In the genomic region with DNA sequence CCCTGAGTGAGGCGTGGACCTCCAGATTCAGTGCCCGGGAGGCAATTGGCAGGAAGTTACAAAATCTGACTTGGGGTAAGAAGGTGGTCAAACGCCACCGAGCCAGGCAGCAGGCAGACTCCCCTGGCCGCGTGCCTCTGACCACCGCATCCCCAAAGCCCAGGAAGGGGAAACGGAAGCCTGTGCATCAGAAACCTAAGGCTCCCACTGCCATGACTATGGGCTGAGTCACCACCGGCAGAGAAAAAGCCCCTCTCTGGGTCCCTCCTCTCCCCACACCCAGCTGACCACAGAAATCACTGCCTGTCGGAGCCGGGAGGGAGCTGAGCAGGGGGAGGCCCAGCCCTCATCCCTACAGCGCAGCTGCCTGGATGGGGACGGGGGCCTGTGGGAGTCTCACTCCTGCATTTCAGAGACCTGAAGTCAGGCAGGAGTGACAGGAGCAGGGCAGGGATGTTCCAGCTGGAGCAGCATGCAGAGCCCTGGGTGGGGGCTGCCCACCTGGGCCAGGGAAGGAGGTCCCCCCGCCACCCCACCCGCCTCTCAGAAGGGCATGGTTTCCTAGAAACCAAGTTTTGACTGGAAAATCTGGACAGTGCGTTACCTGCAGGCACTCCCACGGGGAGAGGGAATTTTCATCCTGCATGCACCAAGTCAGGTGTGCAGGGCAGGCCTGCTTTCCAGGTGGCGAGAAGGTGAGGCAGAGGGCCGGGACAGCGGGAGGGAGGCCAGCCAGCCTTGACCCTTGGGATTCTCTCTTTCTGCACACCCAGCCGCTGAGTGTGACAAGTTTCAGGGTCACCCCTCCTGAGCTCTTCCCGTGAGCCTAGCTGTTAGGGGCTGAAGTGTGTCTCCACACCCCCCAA, we compare ENCODE assay signal across 9 cellular contexts.
DNase-seq lines count a peak whose midpoint lies in the region; ATAC-seq, FAIRE-seq and TF ChIP-seq lines count a peak whose summit lies in the region.
"Had no signal": no experiment of that assay in that cellular context is flagged by ENCODE, and none has a peak within 500 bp of the region (broad histone marks: within the 10 kb centered on the region; RNA-seq: fewer than 3 reads in every experiment).

No MANE protein-coding gene starts in this region.

- TF ChIP-seq CTCF in gastrocnemius medialis (IDR thresholded peaks at IDR 0.05 in 4 of 5, conservative IDR thresholded peaks at IDR 0.05 in 1 of 5) = no peak

- H3K4me1 ChIP-seq in gastrocnemius medialis = peaks cover 12 to 18% of the 10 kb centered on the region in 2 donors

- peaks cover 0 to 7% of the 10 kb centered on the region in 2 donors for H3K36me3 ChIP-seq in gastrocnemius medialis

- DNase-seq in activated T-cell treated with anti-CD3 and anti-CD28 coated beads for 48 hours (ENCODE audit: low read depth) (peak; percentile 44), activated T-cell treated with anti-CD3 and anti-CD28 coated beads for 4 hours (no peak), UCSD-AML1 (lab: John Stamatoyannopoulos, UW; ENCODE audit: unreplicated experiment) (peak; percentile 83), fibroblast of gingiva (ENCODE audit: low read depth) (peak; percentile 73), gastrocnemius medialis (no peak), GM12891 (ENCODE audit: insufficient read length, low spot score) (no peak), cerebellar nuclear complex (lab: John Stamatoyannopoulos, UW) (no peak), ureter (ENCODE audit: low spot score) (no peak)
- DNase-seq: DND-41 had no signal

- no peak for FAIRE-seq in GM12891 (lab: Jason Lieb, UNC)

- TF ChIP-seq POLR2A in gastrocnemius medialis (IDR thresholded peaks at IDR 0.05) (no peak), GM12891 (IDR thresholded peaks at IDR 0.05; ENCODE audit: low read depth, low read length) (no peak)

- H3K9me3 ChIP-seq in gastrocnemius medialis = no peaks in the 10 kb centered on the region

- ATAC-seq in gastrocnemius medialis = peak in 1 of 2 donors; percentile 39

- H3K27me3 ChIP-seq in gastrocnemius medialis = no peaks in the 10 kb centered on the region

- in situ Hi-C loops in gastrocnemius medialis (cut with MboI; ENCODE audit: low sequenced_read_pairs in 4 of 4) = no loop called here

- peak overlapping the region in 3 of 4 donors; percentile 49 to 84 (median 53) for H3K27ac ChIP-seq in gastrocnemius medialis

- no peak overlapping the region for H3K4me3 ChIP-seq in gastrocnemius medialis

- intact Hi-C loops in gastrocnemius medialis (cut with DNase I; ENCODE audit: low total_unique reads) = no loop called here

TF ChIP-seq in GM12891, 5 proteins besides CTCF, POLR2A, EP300 and RAD21:
- TF ChIP-seq POU2F2 (IDR thresholded peaks at IDR 0.05; ENCODE audit: low read depth, low read length) (no peak), SPI1 (IDR thresholded peaks at IDR 0.05; ENCODE audit: low read depth, low read length) (no peak), PAX5 (IDR thresholded peaks at IDR 0.05; ENCODE audit: insufficient read depth, low read length, severe bottlenecking) (no peak), POLR2AphosphoS5 (IDR thresholded peaks at IDR 0.05; ENCODE audit: low read depth, low read length) (no peak), TAF1 (IDR thresholded peaks at IDR 0.05; ENCODE audit: low read depth, low read length) (no peak)
TF ChIP-seq in GM12891: peak in this region for 0.

Comparison
In these comparisons a context has a peak if more than half of its experiments do, and no peak if none do; other contexts are left out.
1. DNase-seq: peak in activated T-cell treated with anti-CD3 and anti-CD28 coated beads for 48 hours (single experiment), UCSD-AML1 (single experiment) and fibroblast of gingiva (single experiment); none in activated T-cell treated with anti-CD3 and anti-CD28 coated beads for 4 hours (single experiment), gastrocnemius medialis (0 of 2), GM12891 (single experiment), cerebellar nuclear complex (0 of 2) and ureter (single experiment).